Comparison of ENCODE assay signal across 8 cellular contexts in the genomic region with DNA sequence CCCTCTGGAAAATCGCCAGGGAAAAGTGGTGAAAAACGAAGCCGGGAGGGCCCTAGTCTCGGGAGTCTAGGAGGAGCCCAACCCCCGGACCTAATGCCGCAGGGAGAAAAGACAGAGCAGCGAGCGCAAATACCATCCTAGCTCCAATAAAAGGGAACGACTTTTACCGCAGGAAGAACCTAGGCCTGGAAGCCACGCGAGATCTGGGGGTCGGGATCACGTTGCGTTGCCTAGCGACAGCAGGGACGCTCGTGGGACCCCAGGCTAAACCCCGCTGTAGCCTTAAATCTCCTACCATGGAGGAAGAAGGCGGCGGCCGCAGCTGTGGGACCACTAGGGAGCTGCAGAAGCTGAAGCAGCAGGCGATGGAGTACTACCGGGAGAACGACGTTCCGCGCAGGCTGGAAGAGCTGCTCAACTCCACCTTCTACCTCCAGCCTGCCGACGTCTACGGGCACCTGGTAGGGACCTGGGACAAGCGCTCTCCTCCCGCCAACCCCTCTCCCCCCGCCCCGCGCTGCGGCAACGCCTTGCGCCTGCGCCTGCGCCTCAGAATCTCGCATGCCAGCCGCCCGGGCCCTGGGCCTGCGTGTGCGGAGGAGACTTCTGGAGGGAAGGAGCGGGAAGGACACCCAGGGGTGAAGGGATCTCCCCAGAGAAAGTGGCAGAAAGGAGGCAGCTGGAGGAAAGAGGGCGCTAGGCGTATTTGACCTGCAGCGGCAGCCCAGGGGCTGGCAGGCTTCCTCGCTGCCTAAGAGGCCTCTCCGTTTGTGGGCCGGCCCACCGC. TPM values are rescaled to one million over a fixed set of nuclear protein-coding genes. Genes with fewer than 3 reads are reported as not detected.
DNase-seq lines count a peak whose midpoint lies in the region; ATAC-seq, FAIRE-seq and TF ChIP-seq lines count a peak whose summit lies in the region.

A gene with protein sequence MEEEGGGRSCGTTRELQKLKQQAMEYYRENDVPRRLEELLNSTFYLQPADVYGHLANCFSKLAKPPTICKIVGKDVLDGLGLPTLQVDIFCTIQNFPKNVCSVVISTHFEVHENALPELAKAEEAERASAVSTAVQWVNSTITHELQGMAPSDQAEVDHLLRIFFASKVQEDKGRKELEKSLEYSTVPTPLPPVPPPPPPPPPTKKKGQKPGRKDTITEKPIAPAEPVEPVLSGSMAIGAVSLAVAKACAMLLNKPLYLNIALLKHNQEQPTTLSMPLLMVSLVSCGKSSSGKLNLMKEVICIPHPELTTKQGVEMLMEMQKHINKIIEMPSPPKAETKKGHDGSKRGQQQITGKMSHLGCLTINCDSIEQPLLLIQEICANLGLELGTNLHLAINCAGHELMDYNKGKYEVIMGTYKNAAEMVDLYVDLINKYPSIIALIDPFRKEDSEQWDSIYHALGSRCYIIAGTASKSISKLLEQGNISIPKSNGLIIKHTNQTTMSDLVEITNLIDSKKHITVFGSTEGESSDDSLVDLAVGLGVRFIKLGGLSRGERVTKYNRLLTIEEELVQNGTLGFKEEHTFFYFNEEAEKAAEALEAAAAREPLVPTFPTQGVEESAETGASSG (plus strand): TSS at position 229 of the 787 bp plus-strand sequence. CDS start 68 bp downstream, at position 297.

- BruUV-seq in Caco-2 (replicated peaks; lab: Mats Ljungman, UMichigan) (TSS peak; percentile 78), K562 (replicated peaks; lab: Mats Ljungman, UMichigan) (no TSS peak)

- no peaks in the 10 kb centered on the region for H3K9me3 Mint-ChIP-seq in Caco-2 (ENCODE audit: unreplicated experiment)

- H3K4me1 Mint-ChIP-seq in Caco-2 (ENCODE audit: low read depth, unreplicated experiment) = peaks cover 26% of the 10 kb centered on the region

- no peak within 1 kb of the TSS for H3K27ac ChIP-seq in K562 (ENCODE audit: extremely low read depth, low read depth, low read length)

- intact Hi-C loops in Caco-2 (cut with micrococcal nuclease; ENCODE audit: unreplicated experiment) (loop anchor here (5.0 kb wide), 1 partner anchor 158 kb away; a partner anchor contains a TSS), K562 (cut with micrococcal nuclease) (no loop called here)

- TF ChIP-seq CTCF in Caco-2 (IDR thresholded peaks at IDR 0.05; ENCODE audit: insufficient read depth in 1 of 2, low read depth in 1 of 2, low read length in 1 of 2, severe bottlenecking in 1 of 2, unreplicated experiment in 1 of 2) = no peak
- TF ChIP-seq CTCF in K562 (IDR thresholded peaks at IDR 0.05 in 2 of 3, conservative IDR thresholded peaks at IDR 0.05 in 1 of 3; ENCODE audit: insufficient read depth in 2 of 3, low read depth in 1 of 3, low read length in 3 of 3) = no peak

- no peaks in the 10 kb centered on the region for H3K36me3 ChIP-seq in Caco-2 (ENCODE audit: control insufficient read depth, insufficient read depth, low read length)
- H3K36me3 ChIP-seq in K562 (ENCODE audit: control insufficient read depth, insufficient read depth, low read length) = no peaks in the 10 kb centered on the region

- H3K4me3 ChIP-seq in Caco-2 (ENCODE audit: low read depth, low read length) (peak within 1 kb of the TSS; percentile 68), K562 (no peak within 1 kb of the TSS)

- H3K9ac ChIP-seq in K562 (ENCODE audit: insufficient read depth in 1 of 2, low read depth in 2 of 2, low read length in 2 of 2) = no peak within 1 kb of the TSS

- H3K27me3 Mint-ChIP-seq in Caco-2 (ENCODE audit: insufficient read depth, unreplicated experiment) = peaks cover 8% of the 10 kb centered on the region

- in situ Hi-C loops in K562 (cut with MboI) = no loop called here

- H3K4me2 ChIP-seq in K562 (ENCODE audit: insufficient read depth, low read length) = no peak within 1 kb of the TSS

- peak within 1 kb of the TSS; percentile 80 for H3K4me3 Mint-ChIP-seq in Caco-2 (ENCODE audit: unreplicated experiment)

- WGBS in K562 (ENCODE audit: insufficient coverage, low coverage, missing lambda C conversion rate) = 3% methylated on average over 15 of the region's 54 CpGs

- peaks cover 12% of the 10 kb centered on the region for H3K36me3 Mint-ChIP-seq in Caco-2 (ENCODE audit: insufficient read depth, unreplicated experiment)

- TF ChIP-seq RAD21 in K562 (CRISPR knock-in tag; conservative IDR thresholded peaks at IDR 0.05 in 1 of 2, IDR thresholded peaks at IDR 0.05 in 1 of 2) = no peak

- no peak for FAIRE-seq in K562 (lab: Jason Lieb, UNC)

- POLR2A ChIA-PET in Caco-2 (lab: Charles Lee) (interaction anchor here (0.6 kb wide), 2 partner anchors 37 to 39 kb away, joined by 3 to 6 read pairs; no protein-coding TSS in a partner anchor), K562 (lab: Yijun Ruan, JAX) (interaction anchor here (0.6 kb wide), 1 partner anchor 13 kb away, joined by 3 read pairs; no protein-coding TSS in a partner anchor)

- H3K4me1 ChIP-seq in Caco-2 (no peaks in the 10 kb centered on the region), K562 (replicated peaks in 1 of 2; ENCODE audit: control insufficient read depth in 2 of 2, insufficient read depth in 2 of 2, low read length in 2 of 2) (peaks cover 0 to 3% of the 10 kb centered on the region in 2 experiments; a peak in 2 of 5 replicates)

- ATAC-seq in GM19324 (IDR thresholded peaks at IDR 0.05; ENCODE audit: low FRiP score, unreplicated experiment) (peak; percentile 70), HG03378 (IDR thresholded peaks at IDR 0.05; ENCODE audit: unreplicated experiment) (peak; percentile 47), K562 (no peak)

- DNase-seq in Caco-2 = peak; percentile 85 to 89
- peak; percentile 63 for DNase-seq in NCI-H774 (lab: John Stamatoyannopoulos, UW)
- DNase-seq in K562 (ENCODE audit: extremely low read depth in 1 of 4, low spot score in 3 of 4) = no peak
- DNase-seq in hippocampal formation (lab: John Stamatoyannopoulos, UW) = peak; percentile 72 to 73
- peak; percentile 50 for DNase-seq in pulmonary artery endothelial cell (ENCODE audit: low read depth, low spot score)
- no peak for DNase-seq in hepatic stellate cell (ENCODE audit: low spot score)

- H3K27ac Mint-ChIP-seq in Caco-2 (ENCODE audit: unreplicated experiment) = peak within 1 kb of the TSS; percentile 34

- no peaks in the 10 kb centered on the region; the same call in 1 of the 2 replicates for H4K20me1 ChIP-seq in K562 (replicated peaks; ENCODE audit: control insufficient read depth, insufficient read depth, low read length)

- H3K9me3 ChIP-seq in Caco-2 (no peaks in the 10 kb centered on the region), K562 (replicated peaks; ENCODE audit: control insufficient read depth, insufficient read depth, low read depth, low read length) (no peaks in the 10 kb centered on the region)

- no peaks in the 10 kb centered on the region for H3K79me2 ChIP-seq in K562 (ENCODE audit: control insufficient read depth, insufficient read depth, low read length)

- no peak for TF ChIP-seq POLR2A in K562 (conservative IDR thresholded peaks at IDR 0.05)

- no peak within 1 kb of the TSS for H2AFZ ChIP-seq in K562 (ENCODE audit: low read depth, low read length)

- CTCF ChIA-PET in Caco-2 (lab: Charles Lee) (interaction anchor here (0.8 to 1.5 kb wide), 5 partner anchors 53 to 325 kb away, joined by 3 to 10 read pairs (median 4); no protein-coding TSS in a partner anchor), K562 (lab: Yijun Ruan, JAX; ENCODE audit: low intra/inter-chr PET ratio) (no interaction called here)

- H3K9me1 ChIP-seq in K562 (ENCODE audit: control insufficient read depth, insufficient read depth, low read length) = no peaks in the 10 kb centered on the region

- TF ChIP-seq EP300 in K562 (IDR thresholded peaks at IDR 0.05; ENCODE audit: low read length) = no peak

- H3K27me3 ChIP-seq in Caco-2 (replicated peaks; ENCODE audit: control insufficient read depth, insufficient read depth, low read length) = no peaks in the 10 kb centered on the region
- peaks cover 7 to 42% of the 10 kb centered on the region in 2 experiments for H3K27me3 ChIP-seq in K562 (ENCODE audit: control insufficient read depth in 2 of 2, insufficient read depth in 2 of 2, low read length in 2 of 2)

TF ChIP-seq in K562, 482 proteins besides CTCF, POLR2A, EP300 and RAD21:
- TF ChIP-seq RFX1 (IDR thresholded peaks at IDR 0.05) = peak; percentile 69
- TF ChIP-seq CTBP1 (IDR thresholded peaks at IDR 0.05; ENCODE audit: borderline replicate concordance) = no peak
- TF ChIP-seq CHD2 (IDR thresholded peaks at IDR 0.05; ENCODE audit: low read depth, low read length) = peak; percentile 70

RNA-seq across cellular contexts. Expression of the gene that starts here (rescaled TPM):
- not detected in 2 replicates for total RNA-seq in Caco-2 (2022)
- not detected in 2 replicates for total RNA-seq in K562 (2011; cell fraction: chromatin; rRNA removed; ENCODE audit: low replicate concordance)
- total RNA-seq in K562 (2011; cell fraction: nucleolus; rRNA removed) = not detected in 2 replicates
- not detected in 2 replicates for total RNA-seq in K562 (2011; cell fraction: nucleoplasm; rRNA removed)
- total RNA-seq in K562 (2014; rRNA removed) = not detected in 2 replicates
- not detected in 2 replicates for total RNA-seq in K562 (2014; rRNA removed; fragmentation: Illumina TruSeq; extraction: Trizol)
- total RNA-seq in K562 (2015; rRNA removed; fragmentation: Illumina TruSeq; extraction: Trizol) = not detected in 2 replicates
- not detected in 2 replicates for total RNA-seq in K562 (2021)
- polyA plus RNA-seq in K562 (2011; rRNA removed) = not detected in 2 replicates
- not detected in 2 replicates for polyA plus RNA-seq in K562 (2011; cell fraction: cytosol; rRNA removed)
- not detected in 2 replicates for polyA plus RNA-seq in K562 (2011; cell fraction: nucleus; rRNA removed)
- polyA plus RNA-seq in K562 (2012) = 0.17 and 0.22 TPM in 2 replicates
- not detected in 2 replicates for polyA plus RNA-seq in K562 (2014; fragmentation: Illumina TruSeq; extraction: Trizol)
- polyA plus RNA-seq in K562 (2014; fragmentation: Nextera tagmentation; extraction: Ambion mirVana) = under 1 TPM in 1 of 2 experiments, not detected in 1; 0.07 TPM
- polyA plus RNA-seq in K562 (2014; rRNA removed) = not detected in 2 replicates
- not detected in 2 replicates for polyA minus RNA-seq in K562 (2011; rRNA and poly(A)+ RNA removed)
- polyA minus RNA-seq in K562 (2011; cell fraction: cytosol; rRNA and poly(A)+ RNA removed) = not detected in 2 replicates
- not detected in 2 replicates for polyA minus RNA-seq in K562 (2011; cell fraction: nucleus; rRNA and poly(A)+ RNA removed)
- total RNA-seq in pulmonary artery endothelial cell = under 0.01 and 0.07 TPM in 2 replicates

Comparison
In these comparisons a context has a peak if more than half of its experiments do, and no peak if none do; other contexts are left out.
1. Peak in DNase-seq and H3K4me3 ChIP-seq in Caco-2; RNA of the gene not detected or under 1 TPM.
2. Peak in DNase-seq in pulmonary artery endothelial cell; RNA of the gene not detected or under 1 TPM.
3. DNase-seq: peak in NCI-H774 (single experiment) and hippocampal formation (2 of 2); none in K562 (0 of 4) and hepatic stellate cell (single experiment).